In genomic region chr11:101582242-101583052, GRCh38 we compare ENCODE assay signal across 13 cellular contexts. TPM values are rescaled to one million over a fixed set of nuclear protein-coding genes. Genes with fewer than 3 reads are reported as not detected.
DNase-seq lines count a peak whose midpoint lies in the region; ATAC-seq, FAIRE-seq and TF ChIP-seq lines count a peak whose summit lies in the region.
"Had no signal": no experiment of that assay in that cellular context is flagged by ENCODE, and none has a peak within 500 bp of the region (broad histone marks: within the 10 kb centered on the region; RNA-seq: fewer than 3 reads in every experiment).

No MANE protein-coding gene starts in this region.

- H3K27me3 ChIP-seq in GM23248 (replicated peaks; ENCODE audit: insufficient read depth) (peaks cover 43% of the 10 kb centered on the region), keratinocyte (ENCODE audit: control insufficient read depth, extremely low read depth, insufficient read depth, low read length) (peaks cover 21% of the 10 kb centered on the region), skeletal muscle tissue (ENCODE audit: control insufficient read depth in 3 of 3, insufficient read depth in 3 of 3, low read length in 3 of 3) (peaks cover 11 to 19% (median 15%) of the 10 kb centered on the region in 3 donors)

- peak; percentile 29 for DNase-seq in GM23248
- no peak for DNase-seq in chondrocyte (ENCODE audit: low spot score)
- no peak for DNase-seq in keratinocyte (ENCODE audit: low read depth, low spot score)
- no peak for DNase-seq in stimulated activated CD8-positive, alpha-beta memory T cell treated with anti-CD3 and anti-CD28 coated beads, Interleukin-4, amount 100 ng/mL, for 48 hours
- no peak for DNase-seq in COLO668 (lab: John Stamatoyannopoulos, UW; ENCODE audit: unreplicated experiment)
- DNase-seq in omental fat pad (ENCODE audit: low spot score) = no peak
- DNase-seq in T-helper 2 cell treated with Interferon-gamma antibody and Interleukin-4, amounts not matched to agents 5 μg/mL and 100 μg/mL, for 36 hours (ENCODE audit: low spot score) = no peak
- DNase-seq: caudate nucleus; natural killer cell; NCI-H82; stimulated activated naive B cell treated with anti-CD40 and anti-IgM and Interleukin-4, amounts not matched to agents 10 μg/mL and 1 μg/mL and 100 μg/mL, for 72 hours had no signal

- no peaks in the 10 kb centered on the region for H3F3A ChIP-seq in GM23248 (ENCODE audit: insufficient read depth)

- dilution Hi-C loops in keratinocyte (cut with MboI; ENCODE audit: extremely low pct_ligation_motif_present, low sequenced_read_pairs) = no loop called here

- no peaks in the 10 kb centered on the region for H3K9me1 ChIP-seq in keratinocyte (ENCODE audit: control insufficient read depth, extremely low read depth, insufficient read depth, low read length)

- ATAC-seq in omental fat pad (ENCODE audit: low FRiP score) = no peak
- ATAC-seq: natural killer cell; stimulated activated naive B cell treated with anti-CD40 and anti-IgM and Interleukin-4, amounts not matched to agents 10 μg/mL and 1 μg/mL and 100 μg/mL, for 72 hours had no signal

- no peak overlapping the region for H3K9ac ChIP-seq in GM23248
- peak overlapping the region; percentile 37 for H3K9ac ChIP-seq in keratinocyte (ENCODE audit: control insufficient read depth, extremely low read depth, insufficient read depth, low read length)
- H3K9ac ChIP-seq in skeletal muscle tissue (ENCODE audit: low read depth in 1 of 3, low read length in 3 of 3) = peak overlapping the region; percentile 14 to 54 (median 25)

- peak overlapping the region; percentile 55; the same call in 1 of the 2 replicates for H2AFZ ChIP-seq in GM23248
- H2AFZ ChIP-seq in keratinocyte (ENCODE audit: control insufficient read depth, low read length) = peak overlapping the region; percentile 94

- peaks cover 13% of the 10 kb centered on the region for H3K4me1 Mint-ChIP-seq in chondrocyte (ENCODE audit: low read depth)
- no peaks in the 10 kb centered on the region for H3K4me1 Mint-ChIP-seq in T-helper 2 cell treated with Interferon-gamma antibody and Interleukin-4, amounts not matched to agents 5 μg/mL and 100 μg/mL, for 36 hours (ENCODE audit: low read depth)
- H3K4me1 Mint-ChIP-seq: natural killer cell had no signal

- no peaks in the 10 kb centered on the region for H3K36me3 ChIP-seq in GM23248 (ENCODE audit: low read depth)
- no peaks in the 10 kb centered on the region for H3K36me3 ChIP-seq in keratinocyte (ENCODE audit: control insufficient read depth in 2 of 2, extremely low read depth in 1 of 2, insufficient read depth in 2 of 2, low read length in 2 of 2)
- no peaks in the 10 kb centered on the region for H3K36me3 ChIP-seq in skeletal muscle tissue (ENCODE audit: control insufficient read depth in 3 of 3, insufficient read depth in 3 of 3, low read length in 3 of 3)

- no peaks in the 10 kb centered on the region for H3K9me2 ChIP-seq in GM23248 (ENCODE audit: insufficient read depth)

- H3K27ac Mint-ChIP-seq in chondrocyte (ENCODE audit: unreplicated experiment) = no peak overlapping the region
- no peak overlapping the region for H3K27ac Mint-ChIP-seq in T-helper 2 cell treated with Interferon-gamma antibody and Interleukin-4, amounts not matched to agents 5 μg/mL and 100 μg/mL, for 36 hours
- H3K27ac Mint-ChIP-seq: natural killer cell; stimulated activated naive B cell treated with anti-CD40 and anti-IgM and Interleukin-4, amounts not matched to agents 10 μg/mL and 1 μg/mL and 100 μg/mL, for 72 hours had no signal

- no peaks in the 10 kb centered on the region for H4K20me1 ChIP-seq in GM23248 (ENCODE audit: insufficient read depth)
- H4K20me1 ChIP-seq in keratinocyte (ENCODE audit: control insufficient read depth, extremely low read depth, insufficient read depth, low read length) = no peaks in the 10 kb centered on the region

- in situ Hi-C loops in GM23248 (cut with MboI) = no loop called here

- H3K9me3 ChIP-seq in GM23248 (ENCODE audit: low read depth) (no peaks in the 10 kb centered on the region), keratinocyte (ENCODE audit: control insufficient read depth, low read depth, low read length) (no peaks in the 10 kb centered on the region), skeletal muscle tissue (ENCODE audit: control insufficient read depth in 3 of 3, low read length in 3 of 3) (no peaks in the 10 kb centered on the region)

- WGBS in GM23248 (ENCODE audit: low coverage in 1 of 2, low lambda C conversion rate in 2 of 2, missing lambda C conversion rate in 2 of 2), 2 experiments = 16% methylated on average over 38 of the region's 38 CpGs

- peaks cover 68% of the 10 kb centered on the region for H3K27me3 Mint-ChIP-seq in chondrocyte (ENCODE audit: low read depth)
- H3K27me3 Mint-ChIP-seq in T-helper 2 cell treated with Interferon-gamma antibody and Interleukin-4, amounts not matched to agents 5 μg/mL and 100 μg/mL, for 36 hours (ENCODE audit: low read depth) = peaks cover 16% of the 10 kb centered on the region

- no peaks in the 10 kb centered on the region for H3K4me1 ChIP-seq in GM23248 (ENCODE audit: insufficient read depth)
- peaks cover 5% of the 10 kb centered on the region for H3K4me1 ChIP-seq in keratinocyte (ENCODE audit: control insufficient read depth, extremely low read depth, insufficient read depth, low read length)
- H3K4me1 ChIP-seq in skeletal muscle tissue (ENCODE audit: control insufficient read depth in 3 of 3, insufficient read depth in 3 of 3, low read length in 3 of 3) = no peaks in the 10 kb centered on the region

- H3K36me3 Mint-ChIP-seq in chondrocyte (ENCODE audit: low read depth) = peaks cover 3% of the 10 kb centered on the region
- H3K36me3 Mint-ChIP-seq in T-helper 2 cell treated with Interferon-gamma antibody and Interleukin-4, amounts not matched to agents 5 μg/mL and 100 μg/mL, for 36 hours (ENCODE audit: low read depth) = no peaks in the 10 kb centered on the region
- H3K36me3 Mint-ChIP-seq: natural killer cell; stimulated activated naive B cell treated with anti-CD40 and anti-IgM and Interleukin-4, amounts not matched to agents 10 μg/mL and 1 μg/mL and 100 μg/mL, for 72 hours had no signal

- H3K9me3 Mint-ChIP-seq in chondrocyte (ENCODE audit: low read depth) = peaks cover 10% of the 10 kb centered on the region
- no peaks in the 10 kb centered on the region for H3K9me3 Mint-ChIP-seq in T-helper 2 cell treated with Interferon-gamma antibody and Interleukin-4, amounts not matched to agents 5 μg/mL and 100 μg/mL, for 36 hours

- FAIRE-seq in keratinocyte (lab: Jason Lieb, UNC) = no peak
- FAIRE-seq: G401.6 had no signal

- no peak overlapping the region for H3K27ac ChIP-seq in GM23248
- no peak overlapping the region for H3K27ac ChIP-seq in keratinocyte (ENCODE audit: control insufficient read depth, insufficient read depth, low read length)
- H3K27ac ChIP-seq in skeletal muscle tissue (ENCODE audit: low read depth, low read length) = no peak overlapping the region

- H3K4me2 ChIP-seq in GM23248 (ENCODE audit: unreplicated experiment) = peak overlapping the region; percentile 64
- H3K4me2 ChIP-seq in keratinocyte (ENCODE audit: control insufficient read depth, extremely low read depth, insufficient read depth, low read depth, low read length) = peak overlapping the region; percentile 83

- H3K79me2 ChIP-seq in GM23248 (ENCODE audit: insufficient read depth) (no peaks in the 10 kb centered on the region), keratinocyte (ENCODE audit: control insufficient read depth, insufficient read depth, low read length) (no peaks in the 10 kb centered on the region)

- TF ChIP-seq CTCF in chondrocyte (IDR thresholded peaks at IDR 0.05) = no peak
- no peak for TF ChIP-seq CTCF in keratinocyte (optimal IDR thresholded peaks at IDR 0.05 in 1 of 3, IDR thresholded peaks at IDR 0.05 in 1 of 3, conservative IDR thresholded peaks at IDR 0.05 in 1 of 3; ENCODE audit: extremely low read depth in 1 of 3, insufficient read depth in 2 of 3, low read length in 3 of 3)
- no peak for TF ChIP-seq CTCF in omental fat pad (IDR thresholded peaks at IDR 0.05)

- H3K4me3 ChIP-seq in GM23248 (peak overlapping the region; percentile 62), keratinocyte (ENCODE audit: control insufficient read depth in 2 of 3, extremely low read depth in 1 of 3, insufficient read depth in 2 of 3, low read depth in 1 of 3, low read length in 3 of 3) (peak overlapping the region; percentile 43 to 79 (median 61)), skeletal muscle tissue (ENCODE audit: low read length in 3 of 3) (peak overlapping the region; percentile 52 to 67 (median 55))

- H3K4me3 Mint-ChIP-seq in chondrocyte (ENCODE audit: unreplicated experiment) = peak overlapping the region; percentile 62
- H3K4me3 Mint-ChIP-seq in T-helper 2 cell treated with Interferon-gamma antibody and Interleukin-4, amounts not matched to agents 5 μg/mL and 100 μg/mL, for 36 hours = no peak overlapping the region
- H3K4me3 Mint-ChIP-seq: natural killer cell; stimulated activated naive B cell treated with anti-CD40 and anti-IgM and Interleukin-4, amounts not matched to agents 10 μg/mL and 1 μg/mL and 100 μg/mL, for 72 hours had no signal

RNA-seq across cellular contexts. Expression of gene TRPC6, which starts 1.4 kb away (rescaled TPM):
- total RNA-seq in GM23248 (2014; rRNA removed; shearing (Covaris generic)) = under 0.01 and 0.11 TPM in 2 replicates
- 0.16 TPM in 1 of 2 replicates, not detected in the other for polyA plus RNA-seq in GM23248 (2016; fragmentation: Nextera tagmentation; extraction: Ambion mirVana)
- total RNA-seq in chondrocyte = 0.36 to 0.47 TPM (median 0.46 TPM) in 3 replicates
- 0.04 to 0.12 TPM (median 0.04 TPM) in 3 replicates for polyA plus RNA-seq in keratinocyte
- polyA plus RNA-seq in keratinocyte (2011; ENCODE audit: low read depth) = not detected
- polyA plus RNA-seq in keratinocyte (2011; cell fraction: cytosol; rRNA removed) = 0.04 and 0.09 TPM in 2 replicates
- 0.05 and 0.08 TPM in 2 replicates for polyA plus RNA-seq in keratinocyte (2011; cell fraction: nucleus; rRNA removed)
- 0.02 and 0.06 TPM in 2 replicates for polyA plus RNA-seq in keratinocyte (2012; ENCODE audit: low replicate concordance)
- polyA minus RNA-seq in keratinocyte = 0.06 to 0.10 TPM in 2 of 3 replicates, not detected in the other
- not detected for polyA minus RNA-seq in keratinocyte (2011; cell fraction: cytosol; rRNA and poly(A)+ RNA removed)
- polyA minus RNA-seq in keratinocyte (2011; cell fraction: nucleus; rRNA and poly(A)+ RNA removed) = 0.11 and 0.16 TPM in 2 replicates
- total RNA-seq in skeletal muscle tissue = 25.6 TPM
- 10 to 100 TPM in 1 of 4 donors, 1 to 10 TPM in 3; 1.9 to 14.0 (median 3.9) TPM for total RNA-seq in omental fat pad
